8 cellular contexts compared by ENCODE assay signal in genomic region chr12:124928095-124928911, GRCh38. TPM values are rescaled to one million over a fixed set of nuclear protein-coding genes. Genes with fewer than 3 reads are reported as not detected.
DNase-seq lines count a peak whose midpoint lies in the region; ATAC-seq and TF ChIP-seq lines count a peak whose summit lies in the region.

No MANE protein-coding gene starts in this region.

- no peaks in the 10 kb centered on the region for H3K9me3 ChIP-seq in HCT116 (ENCODE audit: control insufficient read depth in 1 of 2, insufficient read depth in 1 of 2, low read depth in 1 of 2, low read length in 2 of 2)
- H3K9me3 ChIP-seq in liver (ENCODE audit: control insufficient read depth in 4 of 4, low read length in 3 of 4): no peaks in the 10 kb centered on the region
- no peaks in the 10 kb centered on the region for H3K9me3 ChIP-seq in subcutaneous abdominal adipose tissue (ENCODE audit: control insufficient read depth in 5 of 5, low read length in 5 of 5)

- intact Hi-C loops in HCT116 (cut with micrococcal nuclease): no loop called here

- H3K4me3 ChIP-seq in GM06990 (replicated peaks; ENCODE audit: low read depth, low read length) (peak overlapping the region; percentile 50), HCT116 (replicated peaks in 1 of 2; ENCODE audit: low read depth in 1 of 2, low read length in 2 of 2) (peak overlapping the region; percentile 9 to 38), cardiac fibroblast (replicated peaks in 1 of 2; ENCODE audit: low read depth in 2 of 2, low read length in 2 of 2) (peak overlapping the region; percentile 13 to 61), liver (ENCODE audit: low read depth in 1 of 3, low read length in 3 of 3) (peak overlapping the region in 2 of 3 donors; percentile 26 to 86), subcutaneous abdominal adipose tissue (ENCODE audit: low read depth in 1 of 5, low read length in 5 of 5) (peak overlapping the region; percentile 87 to 98 (median 97))

- TSS peak; percentile 82 for BruUV-seq in HCT116 (replicated peaks; lab: Mats Ljungman, UMichigan)

- POLR2A ChIA-PET in HCT116 (lab: Charles Lee): interaction anchor here (1.0 to 3.0 kb wide), 5 partner anchors 8 to 19 kb away, joined by 3 to 61 read pairs (median 6); partner anchors contain the start of gene UBC

- H3K9ac ChIP-seq in HCT116 (ENCODE audit: low read length) (peak overlapping the region; percentile 53), liver (ENCODE audit: low read depth in 1 of 2, low read length in 2 of 2) (peak overlapping the region; percentile 2 to 48), subcutaneous abdominal adipose tissue (ENCODE audit: low read length in 5 of 5) (peak overlapping the region in 4 of 5 donors; percentile 66 to 94 (median 91))

- no peaks in the 10 kb centered on the region for H3K79me2 ChIP-seq in HCT116 (ENCODE audit: insufficient read depth, low read length)

- peak overlapping the region; percentile 69 for H3K4me2 ChIP-seq in HCT116 (ENCODE audit: low read length)

- H4K20me1 ChIP-seq in HCT116 (ENCODE audit: insufficient read depth): no peaks in the 10 kb centered on the region

- peak overlapping the region; percentile 47 for H2AFZ ChIP-seq in HCT116 (ENCODE audit: low read depth, low read length, poor library complexity, severe bottlenecking)

- TF ChIP-seq RAD21 in HCT116 (IDR thresholded peaks at IDR 0.05; ENCODE audit: low read depth): no peak
- no peak for TF ChIP-seq RAD21 in liver (IDR thresholded peaks at IDR 0.05)

- CTCF ChIA-PET in HCT116 (lab: Charles Lee): interaction anchor here (0.6 to 2.4 kb wide), 4 partner anchors 10 to 21 kb away, joined by 3 to 15 read pairs (median 6); no protein-coding TSS in a partner anchor

- TF ChIP-seq CTCF in GM06990 (IDR thresholded peaks at IDR 0.05; ENCODE audit: insufficient read depth, low read length, poor library complexity, severe bottlenecking) (no peak), HCT116 (IDR thresholded peaks at IDR 0.05 in 2 of 3, conservative IDR thresholded peaks at IDR 0.05 in 1 of 3; ENCODE audit: borderline replicate concordance in 1 of 3, insufficient read depth in 1 of 3, low read depth in 2 of 3, low read length in 2 of 3) (no peak), cardiac fibroblast (IDR thresholded peaks at IDR 0.05; ENCODE audit: low read depth, low read length) (no peak), liver (IDR thresholded peaks at IDR 0.05; ENCODE audit: low read depth, low read length, missing input control) (no peak)

- no peaks in the 10 kb centered on the region for H3K36me3 ChIP-seq in GM06990 (ENCODE audit: control insufficient read depth, insufficient read depth, low read length)
- no peaks in the 10 kb centered on the region for H3K36me3 ChIP-seq in HCT116 (ENCODE audit: control insufficient read depth in 1 of 2, insufficient read depth in 2 of 2, low read length in 2 of 2)
- no peaks in the 10 kb centered on the region for H3K36me3 ChIP-seq in liver (ENCODE audit: control insufficient read depth in 4 of 4, insufficient read depth in 3 of 4, low read depth in 1 of 4, low read length in 3 of 4)
- H3K36me3 ChIP-seq in subcutaneous abdominal adipose tissue (ENCODE audit: control insufficient read depth in 5 of 5, insufficient read depth in 5 of 5, low read length in 5 of 5): no peaks in the 10 kb centered on the region

- DNase-seq in GM06990 (ENCODE audit: extremely low read depth, insufficient read length) (peak; percentile 80), HCT116 (ENCODE audit: low read depth, low spot score) (peak; percentile 95), NCI-H226 (peak; percentile 100), cardiac fibroblast (ENCODE audit: low read depth in 2 of 2) (peak; percentile 88 to 97), C1 segment of cervical spinal cord (lab: John Stamatoyannopoulos, UW) (no peak), NCI-H82 treated with DMSO at 0.1 percent for 48 hours (lab: John Stamatoyannopoulos, UW; ENCODE audit: unreplicated experiment) (no peak)

- H3K27ac ChIP-seq in HCT116 (ENCODE audit: low read depth, low read length) (peak overlapping the region; percentile 65), liver (ENCODE audit: low read depth in 1 of 2, low read length in 2 of 2) (peak overlapping the region; percentile 73 to 97), subcutaneous abdominal adipose tissue (ENCODE audit: low read depth, low read length) (peak overlapping the region; percentile 89)

- RAD21 ChIA-PET in HCT116 (lab: Charles Lee; ENCODE audit: low non-redundant PET in 1 of 2, low total read pairs in 2 of 2, uncharacterized antibody in 2 of 2, unreplicated experiment in 2 of 2): no interaction called here

- H3K27me3 ChIP-seq in GM06990 (replicated peaks; ENCODE audit: control insufficient read depth, insufficient read depth, low read length): no peaks in the 10 kb centered on the region
- H3K27me3 ChIP-seq in HCT116 (ENCODE audit: insufficient read depth, low read length): no peaks in the 10 kb centered on the region
- no peaks in the 10 kb centered on the region for H3K27me3 ChIP-seq in liver (ENCODE audit: control insufficient read depth in 4 of 4, insufficient read depth in 4 of 4, low read length in 3 of 4)
- H3K27me3 ChIP-seq in subcutaneous abdominal adipose tissue (ENCODE audit: control insufficient read depth in 5 of 5, insufficient read depth in 4 of 5, low read length in 5 of 5): no peaks in the 10 kb centered on the region

- H3K9me2 ChIP-seq in HCT116 (ENCODE audit: insufficient read depth): no peaks in the 10 kb centered on the region

- 50% methylated on average over 36 of the region's 36 CpGs for WGBS in liver

- ATAC-seq in HCT116: peak; percentile 65

- H3K4me1 ChIP-seq in HCT116 (ENCODE audit: control insufficient read depth in 1 of 2, insufficient read depth in 2 of 2, low read length in 2 of 2): peaks cover 25 to 60% of the 10 kb centered on the region in 2 experiments
- H3K4me1 ChIP-seq in liver (ENCODE audit: control insufficient read depth in 4 of 4, insufficient read depth in 4 of 4, low read length in 3 of 4): peaks cover 0 to 8% (median 4%) of the 10 kb centered on the region in 4 donors
- peaks cover 0 to 16% (median 10%) of the 10 kb centered on the region in 5 donors for H3K4me1 ChIP-seq in subcutaneous abdominal adipose tissue (ENCODE audit: control insufficient read depth in 5 of 5, insufficient read depth in 5 of 5, low read length in 5 of 5)

- TF ChIP-seq POLR2A in HCT116 (IDR thresholded peaks at IDR 0.05; ENCODE audit: borderline replicate concordance, extremely low read depth, insufficient read depth, insufficient read length): no peak

TF ChIP-seq in HCT116, 20 proteins besides CTCF, POLR2A, EP300 and RAD21 (continues in another document):
- TF ChIP-seq CBX3 (IDR thresholded peaks at IDR 0.05; ENCODE audit: low read depth) (no peak), POLR2AphosphoS5 (IDR thresholded peaks at IDR 0.05; ENCODE audit: low read depth, low read length) (peak; percentile 69), ZFX (IDR thresholded peaks at IDR 0.05) (peak; percentile 63; the same call in 1 of the 2 replicates), CEBPB (IDR thresholded peaks at IDR 0.05; ENCODE audit: low read depth) (no peak), SRF (IDR thresholded peaks at IDR 0.05; ENCODE audit: low read depth) (no peak), YY1 (IDR thresholded peaks at IDR 0.05; ENCODE audit: extremely low read depth, insufficient replicate concordance, low read depth, low read length) (peak; percentile 81), ELF1 (IDR thresholded peaks at IDR 0.05; ENCODE audit: borderline replicate concordance, low read depth) (no peak)

TF ChIP-seq in liver, 16 proteins besides CTCF, POLR2A, EP300 and RAD21:
- no peak for TF ChIP-seq ATF3 (IDR thresholded peaks at IDR 0.05)
- no peak for TF ChIP-seq SP1 (IDR thresholded peaks at IDR 0.05)
- peak in 1 of 2 donors; percentile 4 for TF ChIP-seq JUND (IDR thresholded peaks at IDR 0.05)
- no peak for TF ChIP-seq EGR1 (IDR thresholded peaks at IDR 0.05; ENCODE audit: low read depth in 2 of 2)

RNA-seq across cellular contexts. Expression of gene UBC, which starts 13.9 kb away (rescaled TPM):
- total RNA-seq in HCT116 (2021; ENCODE audit: unreplicated experiment) (1,259 TPM), liver (100 to 1,000 TPM; 503 to 624 TPM)
- polyA plus RNA-seq in HCT116 (2012): 1,986 and 3,408 TPM in 2 replicates
- polyA plus RNA-seq in liver: 100 to 1,000 TPM; 385 to 434 TPM

Comparison
In these comparisons a context has a peak if more than half of its experiments do, and no peak if none do; other contexts are left out.
1. DNase-seq: peak in GM06990 (single experiment), HCT116 (single experiment), NCI-H226 (single experiment) and cardiac fibroblast (2 of 2); none in C1 segment of cervical spinal cord (0 of 14) and NCI-H82 treated with DMSO at 0.1 percent for 48 hours (single experiment).
2. H3K4me3 ChIP-seq: peak in every context shown above with its lines; median percentile 97 in subcutaneous abdominal adipose tissue; 56 in liver; 50 in GM06990; 37 in cardiac fibroblast; 24 in HCT116.
3. H3K9ac ChIP-seq: peak in every context shown above with its lines; median percentile 91 in subcutaneous abdominal adipose tissue; 53 in HCT116; 25 in liver.
4. Peak in every context shown above with its lines, with median percentiles within 50 percentile points of each other: H3K27ac ChIP-seq.